In the genomic region with DNA sequence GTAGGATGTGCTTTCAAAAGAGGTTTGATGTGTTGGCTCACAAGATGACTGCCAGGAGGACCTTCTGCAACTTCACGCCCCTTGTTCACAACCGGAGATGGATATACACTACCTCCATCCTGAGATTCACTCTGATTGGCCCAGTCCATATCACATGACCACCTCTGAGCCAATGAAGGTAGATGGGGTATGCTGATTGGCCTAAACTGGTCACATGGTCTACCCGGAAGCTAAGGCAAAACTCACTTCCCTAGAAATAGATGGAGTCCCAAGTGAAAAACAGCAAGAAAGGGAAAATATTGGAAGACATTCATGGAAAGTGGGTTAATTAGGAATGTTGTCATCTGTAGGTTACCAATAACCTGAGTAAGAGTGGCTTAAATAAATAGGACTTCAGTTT, we compare ENCODE assay signal across 18 cellular contexts.
"Had no signal": no experiment of that assay in that cellular context is flagged by ENCODE, and none has a peak within 500 bp of the region (broad histone marks: within the 10 kb centered on the region; RNA-seq: fewer than 3 reads in every experiment).

No MANE protein-coding gene starts in this region.

- H3K4me3 Mint-ChIP-seq: activated naive CD8-positive, alpha-beta T cell treated with anti-CD3 and anti-CD28 coated beads for 36 hours; activated T-cell treated with anti-CD3 and anti-CD28 coated beads, Interleukin-2, amount 50 U/mL, for 4 hours; central memory CD8-positive, alpha-beta T cell; naive thymus-derived CD4-positive, alpha-beta T cell; stimulated activated effector memory CD8-positive, alpha-beta T cell treated with anti-CD3 and anti-CD28 coated beads, Interleukin-12 subunit alpha, Interleukin-12 subunit beta, amount 100 ng/mL, for 72 hours had no signal

- DNase-seq: activated CD4-positive, alpha-beta T cell treated with anti-CD3 and anti-CD28 coated beads for 1 hour; activated CD4-positive, alpha-beta T cell treated with anti-CD3 and anti-CD28 coated beads, Interleukin-2, amount 50 U/mL, for 48 hours; activated naive CD8-positive, alpha-beta T cell treated with anti-CD3 and anti-CD28 coated beads for 36 hours; activated T-cell treated with anti-CD3 and anti-CD28 coated beads, Interleukin-2, amount 50 U/mL, for 4 hours; brain microvascular endothelial cell; islet precursor cell; naive thymus-derived CD4-positive, alpha-beta T cell; stimulated activated CD4-positive, alpha-beta T cell treated with anti-CD3 and anti-CD28 coated beads, Interleukin-12 subunit alpha, Interleukin-12 subunit beta, amount 100 ng/mL, for 4 hours; stimulated activated CD4-positive, alpha-beta T cell treated with anti-CD3 and anti-CD28 coated beads, Interleukin-2, amount 100 ng/mL, for 24 hours; T-helper 9 cell; thyroid gland; uterus had no signal

- ATAC-seq: activated T-cell treated with anti-CD3 and anti-CD28 coated beads, Interleukin-2, amount 50 U/mL, for 4 hours; naive thymus-derived CD4-positive, alpha-beta T cell; stimulated activated effector memory CD8-positive, alpha-beta T cell treated with anti-CD3 and anti-CD28 coated beads, Interleukin-12 subunit alpha, Interleukin-12 subunit beta, amount 100 ng/mL, for 72 hours had no signal

- H3K36me3 Mint-ChIP-seq: activated naive CD8-positive, alpha-beta T cell treated with anti-CD3 and anti-CD28 coated beads for 36 hours; stimulated activated effector memory CD8-positive, alpha-beta T cell treated with anti-CD3 and anti-CD28 coated beads, Interleukin-12 subunit alpha, Interleukin-12 subunit beta, amount 100 ng/mL, for 72 hours had no signal

- H3K4me3 ChIP-seq: coronary artery, esophagus muscularis mucosa, lung, thyroid gland, uterus had no signal

- H3K9ac ChIP-seq: parathyroid adenoma had no signal

- H3K27me3 ChIP-seq: brain microvascular endothelial cell, thyroid gland, uterus had no signal

- H3K27ac ChIP-seq: brain microvascular endothelial cell, coronary artery, esophagus muscularis mucosa, parathyroid adenoma, thyroid gland, uterus had no signal

- H3K9me3 ChIP-seq: esophagus muscularis mucosa, thyroid gland had no signal

- H3K79me2 ChIP-seq: parathyroid adenoma had no signal

- H2AFZ ChIP-seq: parathyroid adenoma had no signal

- H3K27ac Mint-ChIP-seq: activated naive CD8-positive, alpha-beta T cell treated with anti-CD3 and anti-CD28 coated beads for 36 hours; naive thymus-derived CD4-positive, alpha-beta T cell; stimulated activated effector memory CD8-positive, alpha-beta T cell treated with anti-CD3 and anti-CD28 coated beads, Interleukin-12 subunit alpha, Interleukin-12 subunit beta, amount 100 ng/mL, for 72 hours had no signal

- H3K4me1 ChIP-seq: esophagus muscularis mucosa, thyroid gland, uterus had no signal

- H3K36me3 ChIP-seq: brain microvascular endothelial cell, esophagus muscularis mucosa, thyroid gland, uterus had no signal

- H3K4me1 Mint-ChIP-seq: activated naive CD8-positive, alpha-beta T cell treated with anti-CD3 and anti-CD28 coated beads for 36 hours; central memory CD8-positive, alpha-beta T cell; stimulated activated effector memory CD8-positive, alpha-beta T cell treated with anti-CD3 and anti-CD28 coated beads, Interleukin-12 subunit alpha, Interleukin-12 subunit beta, amount 100 ng/mL, for 72 hours had no signal

- H3K9me3 Mint-ChIP-seq: activated naive CD8-positive, alpha-beta T cell treated with anti-CD3 and anti-CD28 coated beads for 36 hours; activated T-cell treated with anti-CD3 and anti-CD28 coated beads, Interleukin-2, amount 50 U/mL, for 4 hours; central memory CD8-positive, alpha-beta T cell; stimulated activated effector memory CD8-positive, alpha-beta T cell treated with anti-CD3 and anti-CD28 coated beads, Interleukin-12 subunit alpha, Interleukin-12 subunit beta, amount 100 ng/mL, for 72 hours had no signal
